In the genomic region with DNA sequence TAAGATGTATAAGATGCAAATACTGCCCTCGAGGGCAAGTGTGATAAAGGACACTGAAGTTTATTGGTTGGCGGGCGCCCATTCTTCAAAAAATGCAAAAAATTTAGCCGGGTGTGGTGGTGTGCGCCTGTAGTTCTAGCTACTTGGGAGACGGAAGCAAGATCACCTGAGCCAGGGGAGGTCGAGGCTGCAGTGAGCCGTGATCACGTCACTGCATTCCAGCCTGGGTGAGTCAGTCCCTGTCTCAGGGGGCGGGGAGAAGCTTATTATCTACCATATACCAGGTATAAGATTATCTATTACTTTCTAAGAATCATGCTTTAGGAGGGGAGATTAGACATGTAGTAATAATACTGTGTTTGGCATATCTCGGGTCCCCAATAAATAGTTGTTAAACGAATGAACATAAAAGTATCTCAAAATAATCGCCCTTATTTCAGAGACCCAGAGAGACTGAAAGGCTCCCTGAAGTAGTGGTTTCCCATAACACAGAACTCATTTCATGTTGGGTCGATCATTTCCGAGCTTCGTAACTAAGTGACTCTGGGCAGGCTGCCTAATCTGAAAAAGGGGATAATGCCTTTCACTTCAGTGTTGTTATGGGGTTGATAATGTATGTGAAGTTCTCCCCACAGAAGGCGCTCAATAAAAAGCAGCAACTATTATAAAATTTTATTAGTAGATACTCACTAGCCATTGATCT, we compare ENCODE assay signal across 8 cellular contexts. TPM values are rescaled to one million over a fixed set of nuclear protein-coding genes. Genes with fewer than 3 reads are reported as not detected.
A peak's percentile ranks its signal among the peaks of the same experiment; 100 is the strongest.
DNase-seq lines count a peak whose midpoint lies in the region; ATAC-seq and TF ChIP-seq lines count a peak whose summit lies in the region.

No MANE protein-coding gene starts in this region.

- WGBS in esophagus muscularis mucosa, result 40% methylated on average over 17 of the region's 17 CpGs

- peaks cover 18% of the 10 kb centered on the region for H3K79me2 ChIP-seq in parathyroid adenoma

- ATAC-seq in GM18858 (IDR thresholded peaks at IDR 0.05; ENCODE audit: unreplicated experiment) (no peak), GM21723 (IDR thresholded peaks at IDR 0.05; ENCODE audit: unreplicated experiment) (no peak)

- TF ChIP-seq POLR2A in esophagus muscularis mucosa (IDR thresholded peaks at IDR 0.05; ENCODE audit: low read depth), result no peak

- H2AFZ ChIP-seq in parathyroid adenoma, result peak overlapping the region; percentile 93

- H3K4me1 ChIP-seq in esophagus muscularis mucosa (peaks cover 16 to 35% (median 30%) of the 10 kb centered on the region in 4 donors), parathyroid adenoma (peaks cover 7% of the 10 kb centered on the region)

- H3K4me3 ChIP-seq in WI38 (ENCODE audit: low read depth, low read length) (peak overlapping the region; percentile 88), esophagus muscularis mucosa (peak overlapping the region; percentile 78 to 89 (median 86)), parathyroid adenoma (ENCODE audit: low read depth, low read length) (peak overlapping the region; percentile 76)

- DNase-seq in NCI-H2196 (lab: John Stamatoyannopoulos, UW; ENCODE audit: unreplicated experiment) (peak; percentile 12), NCI-H2196 treated with DMSO at 0.1 percent for 48 hours (lab: John Stamatoyannopoulos, UW; ENCODE audit: unreplicated experiment) (no peak), esophagus muscularis mucosa (ENCODE audit: extremely low spot score) (no peak), NCI-H524 (lab: John Stamatoyannopoulos, UW) (no peak)

- TF ChIP-seq CTCF in WI38 (IDR thresholded peaks at IDR 0.05; ENCODE audit: low read depth, low read length) (no peak), esophagus muscularis mucosa (IDR thresholded peaks at IDR 0.05) (no peak), parathyroid adenoma (IDR thresholded peaks at IDR 0.05) (no peak)

- no peaks in the 10 kb centered on the region for H3K9me3 ChIP-seq in esophagus muscularis mucosa
- no peaks in the 10 kb centered on the region for H3K9me3 ChIP-seq in parathyroid adenoma (ENCODE audit: control insufficient read depth, low read length)

- no peak for TF ChIP-seq EP300 in esophagus muscularis mucosa (IDR thresholded peaks at IDR 0.05)

- H3K4me2 ChIP-seq in parathyroid adenoma (ENCODE audit: low read length), result peak overlapping the region; percentile 64

- H3K36me3 ChIP-seq in esophagus muscularis mucosa, result no peaks in the 10 kb centered on the region
- H3K36me3 ChIP-seq in parathyroid adenoma (ENCODE audit: control insufficient read depth, insufficient read depth, low read length), result no peaks in the 10 kb centered on the region

- H3K27ac ChIP-seq in esophagus muscularis mucosa (replicated peaks in 1 of 4), result peak overlapping the region; percentile 90 to 97 (median 94)
- H3K27ac ChIP-seq in parathyroid adenoma, result peak overlapping the region; percentile 90

- H3K27me3 ChIP-seq in esophagus muscularis mucosa, result no peaks in the 10 kb centered on the region
- H3K27me3 ChIP-seq in parathyroid adenoma (ENCODE audit: control insufficient read depth, insufficient read depth, low read length), result no peaks in the 10 kb centered on the region

- no peak overlapping the region for H3K9ac ChIP-seq in parathyroid adenoma

- intact Hi-C loops in esophagus muscularis mucosa (cut with DNase I), result loop anchor here (5.0 to 10.0 kb wide), 2 partner anchors 102 to 230 kb away; a partner anchor contains a TSS

RNA-seq across cellular contexts. Expression of a gene that starts 1.2 kb away (rescaled TPM):
- total RNA-seq in esophagus muscularis mucosa, result 10 to 100 TPM in 2 of 4 donors, 1 to 10 TPM in 2; 6.4 to 11.2 (median 9.3) TPM

RNA-seq across cellular contexts. Expression of a gene that starts 1.9 kb away (rescaled TPM):
- total RNA-seq in esophagus muscularis mucosa, result not detected

RNA-seq across cellular contexts. Expression of a gene that starts 57.0 kb away (rescaled TPM):
- total RNA-seq in esophagus muscularis mucosa, result under 1 TPM in 1 of 4 donors, not detected in 3; 0.45 TPM
